Comparison of ENCODE assay signal across 8 cellular contexts in genomic region chr3:196638922-196639516, GRCh38.
DNase-seq lines count a peak whose midpoint lies in the region; ATAC-seq and TF ChIP-seq lines count a peak whose summit lies in the region.

No MANE protein-coding gene starts in this region.

- no peaks in the 10 kb centered on the region for H3K36me3 ChIP-seq in brain microvascular endothelial cell (replicated peaks)

- ATAC-seq in HG03045 (IDR thresholded peaks at IDR 0.05; ENCODE audit: unreplicated experiment) (no peak), GM19452 (IDR thresholded peaks at IDR 0.05; ENCODE audit: unreplicated experiment) (no peak)

- H3K27ac ChIP-seq in brain microvascular endothelial cell = no peak overlapping the region

- H3K27me3 ChIP-seq in brain microvascular endothelial cell (replicated peaks) = no peaks in the 10 kb centered on the region

- in situ Hi-C loops in brain microvascular endothelial cell (cut with HindIII; ENCODE audit: low pct_ligation_motif_present, low sequenced_read_pairs) = no loop called here

- peak; percentile 60 for DNase-seq in KG1 (lab: John Stamatoyannopoulos, UW)
- DNase-seq in brain microvascular endothelial cell = no peak
- DNase-seq in medulla oblongata (ENCODE audit: extremely low spot score) = peak; percentile 16
- no peak for DNase-seq in middle frontal gyrus (ENCODE audit: extremely low spot score, low spot score)
- DNase-seq in head of caudate nucleus = no peak

- H3K4me3 ChIP-seq in GM12875 (ENCODE audit: low read depth, low read length) (peak overlapping the region; percentile 83), brain microvascular endothelial cell (ENCODE audit: low read depth, low read length) (peak overlapping the region; percentile 37)

- intact Hi-C loops in head of caudate nucleus (cut with DNase I) = no loop called here

- TF ChIP-seq CTCF in GM12875 (IDR thresholded peaks at IDR 0.05; ENCODE audit: borderline replicate concordance, insufficient read depth, low read depth, low read length) = no peak
- TF ChIP-seq CTCF in brain microvascular endothelial cell (IDR thresholded peaks at IDR 0.05; ENCODE audit: low read depth, low read length, missing control alignments) = no peak

Comparison
In these comparisons a context has a peak if more than half of its experiments do, and no peak if none do; other contexts are left out.
1. DNase-seq: peak in KG1 (single experiment) and medulla oblongata (single experiment); none in brain microvascular endothelial cell (single experiment), middle frontal gyrus (single experiment) and head of caudate nucleus (0 of 42).